Comparison of ENCODE assay signal across 1 cellular context in genomic region chr1:245441699-245442098, GRCh38.
TF ChIP-seq lines count a peak whose summit lies in the region.

No MANE protein-coding gene starts in this region.

TF ChIP-seq in GM23338, 12 proteins besides CTCF, POLR2A, EP300 and RAD21 (continued from another document):
- TF ChIP-seq REST (IDR thresholded peaks at IDR 0.05; ENCODE audit: unreplicated experiment) (no peak), ZNF462 (CRISPR knock-in tag; IDR thresholded peaks at IDR 0.05) (no peak), CREB1 (CRISPR knock-in tag; IDR thresholded peaks at IDR 0.05; ENCODE audit: low read depth) (no peak)
